ENCODE assay signal across 7 cellular contexts in genomic region chr2:48308722-48309121, GRCh38. TPM values are rescaled to one million over a fixed set of nuclear protein-coding genes. Genes with fewer than 3 reads are reported as not detected.
DNase-seq lines count a peak whose midpoint lies in the region; ATAC-seq, FAIRE-seq and TF ChIP-seq lines count a peak whose summit lies in the region.
"Not testable (repeated sequence)": the region's sequence is repeated elsewhere in the genome, so short reads cannot be mapped to it uniquely, and the experiment has no call there.

No MANE protein-coding gene starts in this region.

- WGBS in K562 (ENCODE audit: insufficient coverage, low coverage, missing lambda C conversion rate): 65% methylated on average over 2 of the region's 2 CpGs
- WGBS in HepG2 (ENCODE audit: low lambda C conversion rate): 68% methylated on average over 2 of the region's 2 CpGs

- H3K9ac ChIP-seq in K562 (ENCODE audit: insufficient read depth in 1 of 2, low read depth in 2 of 2, low read length in 2 of 2); HepG2 (ENCODE audit: insufficient read depth, low read depth, low read length); skeletal muscle tissue (ENCODE audit: low read depth in 1 of 3, low read length in 3 of 3): not testable (repeated sequence)

- H4K20me1 ChIP-seq in K562 (replicated peaks; ENCODE audit: control insufficient read depth, insufficient read depth, low read length); HepG2 (ENCODE audit: insufficient read depth, low read length): not testable (repeated sequence)

- CTCF ChIA-PET in activated CD8-positive, alpha-beta T cell treated with anti-CD3 and anti-CD28 coated beads, Interleukin-2, amount 10 ng/mL, durations not matched to agents 7 days and 5 days (lab: Charles Lee): interaction anchor here (1.5 kb wide), 1 partner anchor 202 kb away, joined by 3 read pairs; no protein-coding TSS in a partner anchor
- CTCF ChIA-PET in K562 (lab: Yijun Ruan, JAX; ENCODE audit: low intra/inter-chr PET ratio); HepG2 (lab: Yijun Ruan, JAX; ENCODE audit: low intra/inter-chr PET ratio, low total read pairs): not testable (repeated sequence)

- not testable (repeated sequence) for H3K4me2 ChIP-seq in K562 (ENCODE audit: insufficient read depth, low read length); HepG2 (ENCODE audit: low read depth, low read length)

- H3K4me1 Mint-ChIP-seq in CD4-positive, CD25-positive, alpha-beta regulatory T cell: peaks cover 12 to 35% (median 26%) of the 10 kb centered on the region in 4 donors
- H3K4me1 Mint-ChIP-seq in activated CD8-positive, alpha-beta T cell treated with anti-CD3 and anti-CD28 coated beads, Interleukin-2, amount 10 ng/mL, durations not matched to agents 7 days and 5 days (ENCODE audit: low read depth): peaks cover 21% of the 10 kb centered on the region
- H3K4me1 Mint-ChIP-seq in natural killer cell treated with Interleukin-12 subunit alpha and Interleukin-12 subunit beta and Interleukin-15 and Interleukin-18, amount 100 ng/mL, for 72 hours (ENCODE audit: low read depth in 2 of 2): peaks cover 23 to 29% of the 10 kb centered on the region in 2 donors

- in situ Hi-C loops in K562 (cut with MboI); HepG2 (cut with HindIII; ENCODE audit: extremely low pct_ligation_motif_present, low pct_unique_long_range_greater_than_20kb): not testable (repeated sequence)

- peaks cover 0 to 10% (median 5%) of the 10 kb centered on the region in 7 donors for H3K9me3 Mint-ChIP-seq in CD4-positive, CD25-positive, alpha-beta regulatory T cell
- H3K9me3 Mint-ChIP-seq in activated CD8-positive, alpha-beta T cell treated with anti-CD3 and anti-CD28 coated beads, Interleukin-2, amount 10 ng/mL, durations not matched to agents 7 days and 5 days (ENCODE audit: insufficient read depth): peaks cover 18% of the 10 kb centered on the region
- not testable (repeated sequence) for H3K9me3 Mint-ChIP-seq in natural killer cell treated with Interleukin-12 subunit alpha and Interleukin-12 subunit beta and Interleukin-15 and Interleukin-18, amount 100 ng/mL, for 72 hours

- intact Hi-C loops in K562 (cut with micrococcal nuclease); HepG2 (cut with micrococcal nuclease; ENCODE audit: unreplicated experiment): not testable (repeated sequence)

- not testable (repeated sequence) for TF ChIP-seq CTCF in K562 (IDR thresholded peaks at IDR 0.05 in 2 of 3, conservative IDR thresholded peaks at IDR 0.05 in 1 of 3; ENCODE audit: insufficient read depth in 2 of 3, low read depth in 1 of 3, low read length in 3 of 3); HepG2 (CRISPR knock-in tag; IDR thresholded peaks at IDR 0.05)

- not testable (repeated sequence) for H3K4me3 ChIP-seq in CD4-positive, CD25-positive, alpha-beta regulatory T cell (ENCODE audit: low read depth, low read length); K562; HepG2 (replicated peaks in 1 of 3; ENCODE audit: insufficient read depth in 1 of 3, low read depth in 2 of 3, low read length in 3 of 3); skeletal muscle tissue (ENCODE audit: low read length in 3 of 3)

- POLR2A ChIA-PET in activated CD8-positive, alpha-beta T cell treated with anti-CD3 and anti-CD28 coated beads, Interleukin-2, amount 10 ng/mL, durations not matched to agents 7 days and 5 days (lab: Charles Lee); HepG2 (lab: Yijun Ruan, JAX): not testable (repeated sequence)
- POLR2A ChIA-PET in K562 (lab: Yijun Ruan, JAX): interaction anchor here (1.3 kb wide), 1 partner anchor 25 kb away, joined by 3 read pairs; no protein-coding TSS in a partner anchor

- not testable (repeated sequence) for H3K4me1 ChIP-seq in CD4-positive, CD25-positive, alpha-beta regulatory T cell (ENCODE audit: control insufficient read depth, insufficient read depth, low read length, poor library complexity, severe bottlenecking); K562 (replicated peaks in 1 of 2; ENCODE audit: control insufficient read depth in 2 of 2, insufficient read depth in 2 of 2, low read length in 2 of 2)
- peaks cover 51% of the 10 kb centered on the region for H3K4me1 ChIP-seq in HepG2 (ENCODE audit: insufficient read depth, low read length)
- peaks cover 18 to 25% (median 19%) of the 10 kb centered on the region in 3 donors for H3K4me1 ChIP-seq in skeletal muscle tissue (ENCODE audit: control insufficient read depth in 3 of 3, insufficient read depth in 3 of 3, low read length in 3 of 3)

- not testable (repeated sequence) for BruUV-seq in K562 (replicated peaks; lab: Mats Ljungman, UMichigan); HepG2 (replicated peaks; lab: Mats Ljungman, UMichigan)

- H3K79me2 ChIP-seq in K562 (ENCODE audit: control insufficient read depth, insufficient read depth, low read length); HepG2 (ENCODE audit: insufficient read depth, low read length): not testable (repeated sequence)

- not testable (repeated sequence) for ATAC-seq in CD4-positive, CD25-positive, alpha-beta regulatory T cell (ENCODE audit: low read depth in 2 of 2); activated CD8-positive, alpha-beta T cell treated with anti-CD3 and anti-CD28 coated beads, Interleukin-2, amount 10 ng/mL, durations not matched to agents 7 days and 5 days; K562; HepG2; natural killer cell treated with Interleukin-12 subunit alpha and Interleukin-12 subunit beta and Interleukin-15 and Interleukin-18, amount 100 ng/mL, for 72 hours

- H3K27ac ChIP-seq in CD4-positive, CD25-positive, alpha-beta regulatory T cell (ENCODE audit: insufficient read depth, low read length, poor library complexity, severe bottlenecking); K562 (ENCODE audit: extremely low read depth, low read depth, low read length); HepG2 (ENCODE audit: extremely low read length, insufficient read depth, low read length): not testable (repeated sequence)
- peak overlapping the region; percentile 97 for H3K27ac ChIP-seq in skeletal muscle tissue (ENCODE audit: low read depth, low read length)

- H3K27ac Mint-ChIP-seq in CD4-positive, CD25-positive, alpha-beta regulatory T cell: peak overlapping the region in 2 of 3 donors; percentile 2 to 23
- peak overlapping the region; percentile 17 for H3K27ac Mint-ChIP-seq in activated CD8-positive, alpha-beta T cell treated with anti-CD3 and anti-CD28 coated beads, Interleukin-2, amount 10 ng/mL, durations not matched to agents 7 days and 5 days
- H3K27ac Mint-ChIP-seq in natural killer cell treated with Interleukin-12 subunit alpha and Interleukin-12 subunit beta and Interleukin-15 and Interleukin-18, amount 100 ng/mL, for 72 hours: peak overlapping the region; percentile 66 to 80

- not testable (repeated sequence) for H3K36me3 ChIP-seq in CD4-positive, CD25-positive, alpha-beta regulatory T cell (ENCODE audit: control insufficient read depth, insufficient read depth, low read length); K562 (ENCODE audit: control insufficient read depth, insufficient read depth, low read length); HepG2 (replicated peaks in 1 of 2; ENCODE audit: control insufficient read depth in 1 of 2, insufficient read depth in 2 of 2, low read length in 2 of 2); skeletal muscle tissue (ENCODE audit: control insufficient read depth in 3 of 3, insufficient read depth in 3 of 3, low read length in 3 of 3)

- peaks cover 30% of the 10 kb centered on the region for H3K36me3 Mint-ChIP-seq in CD4-positive, CD25-positive, alpha-beta regulatory T cell
- H3K36me3 Mint-ChIP-seq in activated CD8-positive, alpha-beta T cell treated with anti-CD3 and anti-CD28 coated beads, Interleukin-2, amount 10 ng/mL, durations not matched to agents 7 days and 5 days (ENCODE audit: low read depth): peaks cover 48% of the 10 kb centered on the region
- H3K36me3 Mint-ChIP-seq in natural killer cell treated with Interleukin-12 subunit alpha and Interleukin-12 subunit beta and Interleukin-15 and Interleukin-18, amount 100 ng/mL, for 72 hours: peaks cover 12% of the 10 kb centered on the region

- TF ChIP-seq EP300 in K562 (IDR thresholded peaks at IDR 0.05; ENCODE audit: low read length); HepG2 (IDR thresholded peaks at IDR 0.05; ENCODE audit: low read depth in 2 of 2, low read length in 2 of 2); HepG2 (CRISPR knock-in tag; IDR thresholded peaks at IDR 0.05; ENCODE audit: borderline replicate concordance): not testable (repeated sequence)

- not testable (repeated sequence) for H2AFZ ChIP-seq in K562 (ENCODE audit: low read depth, low read length); HepG2 (ENCODE audit: low read length)

- not testable (repeated sequence) for H3K9me3 ChIP-seq in CD4-positive, CD25-positive, alpha-beta regulatory T cell (ENCODE audit: control insufficient read depth in 2 of 2, low read length in 2 of 2); K562 (replicated peaks; ENCODE audit: control insufficient read depth, insufficient read depth, low read depth, low read length); HepG2 (ENCODE audit: low read length); skeletal muscle tissue (ENCODE audit: control insufficient read depth in 3 of 3, low read length in 3 of 3)

- peak overlapping the region in 1 of 4 donors; percentile 76 for H3K4me3 Mint-ChIP-seq in CD4-positive, CD25-positive, alpha-beta regulatory T cell
- not testable (repeated sequence) for H3K4me3 Mint-ChIP-seq in activated CD8-positive, alpha-beta T cell treated with anti-CD3 and anti-CD28 coated beads, Interleukin-2, amount 10 ng/mL, durations not matched to agents 7 days and 5 days; natural killer cell treated with Interleukin-12 subunit alpha and Interleukin-12 subunit beta and Interleukin-15 and Interleukin-18, amount 100 ng/mL, for 72 hours

- peak; percentile 41 for FAIRE-seq in GM12891 (lab: Jason Lieb, UNC)
- not testable (repeated sequence) for FAIRE-seq in K562 (lab: Jason Lieb, UNC); HepG2 (lab: Jason Lieb, UNC)

- H3K27me3 Mint-ChIP-seq in CD4-positive, CD25-positive, alpha-beta regulatory T cell; activated CD8-positive, alpha-beta T cell treated with anti-CD3 and anti-CD28 coated beads, Interleukin-2, amount 10 ng/mL, durations not matched to agents 7 days and 5 days (ENCODE audit: low read depth); natural killer cell treated with Interleukin-12 subunit alpha and Interleukin-12 subunit beta and Interleukin-15 and Interleukin-18, amount 100 ng/mL, for 72 hours: not testable (repeated sequence)

- not testable (repeated sequence) for H3K9me1 ChIP-seq in K562 (ENCODE audit: control insufficient read depth, insufficient read depth, low read length)

- not testable (repeated sequence) for TF ChIP-seq POLR2A in GM12891 (IDR thresholded peaks at IDR 0.05; ENCODE audit: low read depth, low read length); K562 (conservative IDR thresholded peaks at IDR 0.05); HepG2 (IDR thresholded peaks at IDR 0.05; ENCODE audit: insufficient read depth in 1 of 2, low read depth in 2 of 2, low read length in 2 of 2)

- TF ChIP-seq RAD21 in K562 (CRISPR knock-in tag; conservative IDR thresholded peaks at IDR 0.05 in 1 of 2, IDR thresholded peaks at IDR 0.05 in 1 of 2); HepG2 (CRISPR knock-in tag; IDR thresholded peaks at IDR 0.05): not testable (repeated sequence)

- not testable (repeated sequence) for H3K27me3 ChIP-seq in CD4-positive, CD25-positive, alpha-beta regulatory T cell (ENCODE audit: control insufficient read depth, insufficient read depth, low read length); K562 (ENCODE audit: control insufficient read depth in 2 of 2, insufficient read depth in 2 of 2, low read length in 2 of 2); HepG2 (ENCODE audit: control insufficient read depth in 1 of 2, insufficient read depth in 2 of 2, low read length in 2 of 2); skeletal muscle tissue (ENCODE audit: control insufficient read depth in 3 of 3, insufficient read depth in 3 of 3, low read length in 3 of 3)

- not testable (repeated sequence) for DNase-seq in CD4-positive, CD25-positive, alpha-beta regulatory T cell; GM12891 (ENCODE audit: insufficient read length, low spot score); activated CD8-positive, alpha-beta T cell treated with anti-CD3 and anti-CD28 coated beads, Interleukin-2, amount 10 ng/mL, durations not matched to agents 7 days and 5 days; K562 (ENCODE audit: extremely low read depth in 1 of 4, low spot score in 3 of 4); HepG2 (ENCODE audit: low spot score); natural killer cell treated with Interleukin-12 subunit alpha and Interleukin-12 subunit beta and Interleukin-15 and Interleukin-18, amount 100 ng/mL, for 72 hours (ENCODE audit: low spot score)

RNA-seq across cellular contexts. Expression of gene FOXN2, which starts 5.8 kb away (rescaled TPM):
- total RNA-seq in CD4-positive, CD25-positive, alpha-beta regulatory T cell: 58.4 TPM
- 10 to 100 TPM; 48.9 to 67.6 (median 59.5) TPM for polyA plus RNA-seq in CD4-positive, CD25-positive, alpha-beta regulatory T cell
- 5.0 TPM for polyA plus RNA-seq in GM12891 (2012; ENCODE audit: low read depth, missing spikeins)
- 10 to 100 TPM; 60.3 to 61.7 TPM for total RNA-seq in activated CD8-positive, alpha-beta T cell treated with anti-CD3 and anti-CD28 coated beads, Interleukin-2, amount 10 ng/mL, durations not matched to agents 7 days and 5 days
- 41.6 and 60.4 TPM in 2 replicates for total RNA-seq in K562 (2011; cell fraction: chromatin; rRNA removed; ENCODE audit: low replicate concordance)
- 13.7 and 17.9 TPM in 2 replicates for total RNA-seq in K562 (2011; cell fraction: nucleolus; rRNA removed)
- 21.9 and 34.4 TPM in 2 replicates for total RNA-seq in K562 (2011; cell fraction: nucleoplasm; rRNA removed)
- total RNA-seq in K562 (2014; rRNA removed) (24.4 and 25.7 TPM in 2 replicates), K562 (2014; rRNA removed; fragmentation: Illumina TruSeq; extraction: Trizol) (36.1 and 41.0 TPM in 2 replicates), K562 (2015; rRNA removed; fragmentation: Illumina TruSeq; extraction: Trizol) (26.4 and 31.1 TPM in 2 replicates), K562 (2021) (26.7 and 30.1 TPM in 2 replicates), HepG2 (2016; rRNA removed; fragmentation: Illumina TruSeq; extraction: Trizol) (41.9 and 64.2 TPM in 2 replicates), skeletal muscle tissue (34.4 TPM)
- polyA plus RNA-seq in K562 (2011; rRNA removed) (23.0 and 25.9 TPM in 2 replicates), K562 (2014; fragmentation: Illumina TruSeq; extraction: Trizol) (19.6 and 24.2 TPM in 2 replicates), K562 (2014; fragmentation: Nextera tagmentation; extraction: Ambion mirVana) (10 to 100 TPM; 12.4 to 22.8 TPM), K562 (2014; rRNA removed) (10.5 and 11.4 TPM in 2 replicates), HepG2 (2011; rRNA removed) (20.7 and 23.5 TPM in 2 replicates)
- polyA plus RNA-seq in K562 (2011; cell fraction: cytosol; rRNA removed): 5.2 and 10.6 TPM in 2 replicates
- 13.7 and 18.9 TPM in 2 replicates for polyA plus RNA-seq in K562 (2011; cell fraction: nucleus; rRNA removed)
- polyA plus RNA-seq in K562 (2012): 8.5 and 10.5 TPM in 2 replicates
- 66.3 and 97.5 TPM in 2 replicates for polyA minus RNA-seq in K562 (2011; rRNA and poly(A)+ RNA removed)
- polyA minus RNA-seq in K562 (2011; cell fraction: cytosol; rRNA and poly(A)+ RNA removed): 23.6 and 24.8 TPM in 2 replicates
- 15.6 and 26.7 TPM in 2 replicates for polyA minus RNA-seq in K562 (2011; cell fraction: nucleus; rRNA and poly(A)+ RNA removed)
- total RNA-seq in HepG2 (2016; cell fraction: cytosol; rRNA removed; fragmentation: Illumina TruSeq; extraction: Trizol; ENCODE audit: low read depth): 55.0 and 65.0 TPM in 2 replicates
- total RNA-seq in HepG2 (2016; cell fraction: insoluble cytoplasmic fraction; rRNA removed; fragmentation: Illumina TruSeq; extraction: Trizol): 40.3 and 60.7 TPM in 2 replicates
- total RNA-seq in HepG2 (2016; cell fraction: membrane; rRNA removed; fragmentation: Illumina TruSeq; extraction: Trizol): 38.6 and 41.7 TPM in 2 replicates
- 36.1 and 36.8 TPM in 2 replicates for total RNA-seq in HepG2 (2016; cell fraction: nucleus; rRNA removed; fragmentation: Illumina TruSeq; extraction: Trizol)
- polyA plus RNA-seq in HepG2 (2011; cell fraction: cytosol; rRNA removed): 9.1 and 13.6 TPM in 2 replicates
- 16.6 and 19.6 TPM in 2 replicates for polyA plus RNA-seq in HepG2 (2011; cell fraction: nucleus; rRNA removed)
- 23.3 and 23.5 TPM in 2 replicates for polyA plus RNA-seq in HepG2 (2012)
- 0.71 and 1.4 TPM in 2 replicates for polyA plus RNA-seq in HepG2 (2016; cell fraction: cytosol; fragmentation: Illumina TruSeq; extraction: Trizol; ENCODE audit: low read depth)
- polyA plus RNA-seq in HepG2 (2016; cell fraction: insoluble cytoplasmic fraction; fragmentation: Illumina TruSeq; extraction: Trizol; ENCODE audit: low read depth): 19.8 and 21.3 TPM in 2 replicates
- 2.1 and 2.4 TPM in 2 replicates for polyA plus RNA-seq in HepG2 (2016; cell fraction: membrane; fragmentation: Illumina TruSeq; extraction: Trizol; ENCODE audit: low read depth)
- polyA plus RNA-seq in HepG2 (2016; cell fraction: nucleus; fragmentation: Illumina TruSeq; extraction: Trizol; ENCODE audit: insufficient read depth, low read depth): 27.3 and 30.6 TPM in 2 replicates
- 15.0 and 23.6 TPM in 2 replicates for polyA minus RNA-seq in HepG2 (2011; rRNA and poly(A)+ RNA removed; ENCODE audit: low replicate concordance)
- 35.9 and 43.0 TPM in 2 replicates for polyA minus RNA-seq in HepG2 (2011; cell fraction: cytosol; rRNA and poly(A)+ RNA removed)
- polyA minus RNA-seq in HepG2 (2011; cell fraction: nucleus; rRNA and poly(A)+ RNA removed): 93.5 and 119 TPM in 2 replicates
- total RNA-seq in natural killer cell treated with Interleukin-12 subunit alpha and Interleukin-12 subunit beta and Interleukin-15 and Interleukin-18, amount 100 ng/mL, for 72 hours: 10 to 100 TPM; 47.6 to 57.5 TPM

Comparison
In these comparisons a context has a peak if more than half of its experiments do, and no peak if none do; other contexts are left out.
1. H3K27ac Mint-ChIP-seq: peak in every context shown above with its lines; median percentile 73 in natural killer cell treated with Interleukin-12 subunit alpha and Interleukin-12 subunit beta and Interleukin-15 and Interleukin-18, amount 100 ng/mL, for 72 hours; 17 in activated CD8-positive, alpha-beta T cell treated with anti-CD3 and anti-CD28 coated beads, Interleukin-2, amount 10 ng/mL, durations not matched to agents 7 days and 5 days; 12 in CD4-positive, CD25-positive, alpha-beta regulatory T cell.